ENCODE assay signal across 12 cellular contexts in the genomic region with DNA sequence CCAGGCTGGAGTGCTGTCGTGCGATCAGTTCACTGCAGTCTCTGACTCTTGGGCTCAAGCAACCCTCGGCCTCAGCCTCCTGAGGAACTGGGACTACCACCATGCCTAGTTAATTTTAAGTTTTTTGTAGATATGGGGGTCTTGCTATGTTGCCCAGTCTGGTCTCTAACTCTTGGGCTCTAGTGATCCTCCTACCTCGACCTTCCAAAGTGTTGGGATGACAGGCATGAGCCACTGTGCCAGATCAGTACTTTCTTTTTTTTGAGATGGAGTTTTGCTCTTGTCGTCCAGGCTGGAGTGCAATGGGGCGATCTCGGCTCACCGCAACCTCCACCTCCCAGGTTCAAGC. TPM values are rescaled to one million over a fixed set of nuclear protein-coding genes. Genes with fewer than 3 reads are reported as not detected.
DNase-seq lines count a peak whose midpoint lies in the region; ATAC-seq and TF ChIP-seq lines count a peak whose summit lies in the region.
"Had no signal": no experiment of that assay in that cellular context is flagged by ENCODE, and none has a peak within 500 bp of the region (broad histone marks: within the 10 kb centered on the region; RNA-seq: fewer than 3 reads in every experiment).

No MANE protein-coding gene starts in this region.

- DNase-seq in RWPE1 (ENCODE audit: low spot score) (no peak), left ventricle myocardium inferior (no peak), anterior cingulate cortex (lab: John Stamatoyannopoulos, UW) (no peak)
- no peak for DNase-seq in stimulated activated CD4-positive, alpha-beta T cell treated with anti-CD3 and anti-CD28 coated beads, Interleukin-2, amount 100 ng/mL, for 24 hours
- DNase-seq in activated CD4-positive, alpha-beta memory T cell treated with anti-CD3 and anti-CD28 coated beads, Interleukin-2, amount 10 ng/mL, durations not matched to agents 7 days and 5 days: no peak
- DNase-seq: NCI-H510A had no signal

- no peak for ATAC-seq in HG03095 (IDR thresholded peaks at IDR 0.05; ENCODE audit: unreplicated experiment)
- ATAC-seq: foreskin keratinocyte had no signal

- CTCF ChIA-PET in RWPE1 (lab: Yijun Ruan, JAX): interaction anchor here (0.6 to 2.5 kb wide), 20 partner anchors 8 to 1237 kb away, joined by 3 to 54 read pairs (median 4); partner anchors contain the start of genes ANKRD34A, NUDT17, POLR3GL and RBM8A
- CTCF ChIA-PET in activated CD4-positive, alpha-beta memory T cell treated with anti-CD3 and anti-CD28 coated beads, Interleukin-2, amount 10 ng/mL, durations not matched to agents 7 days and 5 days (lab: Charles Lee): interaction anchor here (0.7 to 14.9 kb wide), 12 partner anchors 10 to 180 kb away, joined by 3 to 349 read pairs (median 6); partner anchors contain the start of genes ANKRD34A, LIX1L, NUDT17 and PEX11B

- H3K9ac ChIP-seq in BLaER1 treated with 17β-estradiol and CSF1 and Interleukin-3, amounts not matched to agents 10 nM and 100 nM: peak overlapping the region in 6 of 11 experiments; percentile 3 to 69 (median 40); a peak in 4 of 22 replicates
- H3K9ac ChIP-seq in rectal smooth muscle tissue (ENCODE audit: low read length): no peak overlapping the region

- H3K4me1 ChIP-seq in BLaER1 treated with 17β-estradiol and CSF1 and Interleukin-3, amounts not matched to agents 10 nM and 100 nM: peaks cover 8 to 36% (median 12%) of the 10 kb centered on the region in 10 experiments; a peak in 19 of 20 replicates
- H3K4me1 ChIP-seq in left ventricle myocardium inferior (peaks cover 53% of the 10 kb centered on the region), rectal smooth muscle tissue (ENCODE audit: control insufficient read depth, insufficient read depth, low read length) (peaks cover 2% of the 10 kb centered on the region)

- 0 out of 22 replicates have a peak overlapping the region, but pooled peaks of 1 of the 11 experiments have one; percentile 67 for H3K4me2 ChIP-seq in BLaER1 treated with 17β-estradiol and CSF1 and Interleukin-3, amounts not matched to agents 10 nM and 100 nM

- H3K4me3 Mint-ChIP-seq in activated CD4-positive, alpha-beta memory T cell treated with anti-CD3 and anti-CD28 coated beads, Interleukin-2, amount 10 ng/mL, durations not matched to agents 7 days and 5 days: no peak overlapping the region
- H3K4me3 Mint-ChIP-seq: nephron had no signal

- H3K27me3 ChIP-seq in BLaER1 treated with 17β-estradiol and CSF1 and Interleukin-3, amounts not matched to agents 10 nM and 100 nM: no peaks in the 10 kb centered on the region
- no peaks in the 10 kb centered on the region for H3K27me3 ChIP-seq in left ventricle myocardium inferior (ENCODE audit: low read depth)
- H3K27me3 ChIP-seq in rectal smooth muscle tissue (ENCODE audit: control insufficient read depth, insufficient read depth, low read length): no peaks in the 10 kb centered on the region
- H3K27me3 ChIP-seq: foreskin keratinocyte had no signal

- H3K27me3 Mint-ChIP-seq in activated CD4-positive, alpha-beta memory T cell treated with anti-CD3 and anti-CD28 coated beads, Interleukin-2, amount 10 ng/mL, durations not matched to agents 7 days and 5 days: no peaks in the 10 kb centered on the region

- TF ChIP-seq CTCF in RWPE1 (conservative IDR thresholded peaks at IDR 0.05; ENCODE audit: low read depth) (no peak), left ventricle myocardium inferior (IDR thresholded peaks at IDR 0.05; ENCODE audit: borderline replicate concordance) (no peak)

- no peaks in the 10 kb centered on the region for H4K20me1 ChIP-seq in BLaER1 treated with 17β-estradiol and CSF1 and Interleukin-3, amounts not matched to agents 10 nM and 100 nM

- no peaks in the 10 kb centered on the region for H3K9me3 Mint-ChIP-seq in activated CD4-positive, alpha-beta memory T cell treated with anti-CD3 and anti-CD28 coated beads, Interleukin-2, amount 10 ng/mL, durations not matched to agents 7 days and 5 days
- H3K9me3 Mint-ChIP-seq: nephron had no signal

- no peak overlapping the region for H3K27ac Mint-ChIP-seq in activated CD4-positive, alpha-beta memory T cell treated with anti-CD3 and anti-CD28 coated beads, Interleukin-2, amount 10 ng/mL, durations not matched to agents 7 days and 5 days

- intact Hi-C loops in left ventricle myocardium inferior (cut with micrococcal nuclease): no loop called here

- H3K4me1 Mint-ChIP-seq in activated CD4-positive, alpha-beta memory T cell treated with anti-CD3 and anti-CD28 coated beads, Interleukin-2, amount 10 ng/mL, durations not matched to agents 7 days and 5 days: peaks cover 37% of the 10 kb centered on the region

- H3K4me3 ChIP-seq in BLaER1 treated with 17β-estradiol and CSF1 and Interleukin-3, amounts not matched to agents 10 nM and 100 nM: no peak overlapping the region
- H3K4me3 ChIP-seq in left ventricle myocardium inferior: no peak overlapping the region
- H3K4me3 ChIP-seq in rectal smooth muscle tissue (ENCODE audit: low read length): no peak overlapping the region

- H3K36me3 ChIP-seq in BLaER1 treated with 17β-estradiol and CSF1 and Interleukin-3, amounts not matched to agents 10 nM and 100 nM: no peaks in the 10 kb centered on the region
- no peaks in the 10 kb centered on the region for H3K36me3 ChIP-seq in left ventricle myocardium inferior
- H3K36me3 ChIP-seq in rectal smooth muscle tissue (ENCODE audit: control insufficient read depth, insufficient read depth, low read length): no peaks in the 10 kb centered on the region

- POLR2A ChIA-PET in RWPE1 (lab: Yijun Ruan, JAX; ENCODE audit: low non-redundant PET): interaction anchor here (0.6 kb wide), 1 partner anchor 15 kb away, joined by 3 read pairs; no protein-coding TSS in a partner anchor
- POLR2A ChIA-PET in activated CD4-positive, alpha-beta memory T cell treated with anti-CD3 and anti-CD28 coated beads, Interleukin-2, amount 10 ng/mL, durations not matched to agents 7 days and 5 days (lab: Charles Lee): interaction anchor here (0.9 to 10.3 kb wide), 11 partner anchors 14 to 148 kb away, joined by 3 to 146 read pairs (median 8); partner anchors contain the start of genes ANKRD34A, LIX1L, PEX11B and PIAS3

- peak overlapping the region in 9 of 11 experiments; percentile 23 to 85 (median 69); a peak in 14 of 22 replicates for H3K27ac ChIP-seq in BLaER1 treated with 17β-estradiol and CSF1 and Interleukin-3, amounts not matched to agents 10 nM and 100 nM
- H3K27ac ChIP-seq in RWPE1 (peak overlapping the region; percentile 36; the same call in 1 of the 2 replicates), left ventricle myocardium inferior (replicated peaks) (peak overlapping the region; percentile 88), rectal smooth muscle tissue (ENCODE audit: low read depth, low read length) (peak overlapping the region; percentile 46)
- H3K27ac ChIP-seq: foreskin keratinocyte had no signal

- no peaks in the 10 kb centered on the region for H3K9me3 ChIP-seq in BLaER1 treated with 17β-estradiol and CSF1 and Interleukin-3, amounts not matched to agents 10 nM and 100 nM (replicated peaks in 1 of 11)
- H3K9me3 ChIP-seq in left ventricle myocardium inferior (replicated peaks): no peaks in the 10 kb centered on the region

- H3K36me3 Mint-ChIP-seq in activated CD4-positive, alpha-beta memory T cell treated with anti-CD3 and anti-CD28 coated beads, Interleukin-2, amount 10 ng/mL, durations not matched to agents 7 days and 5 days (ENCODE audit: low read depth): no peaks in the 10 kb centered on the region

RNA-seq across cellular contexts. Expression of gene TXNIP, which starts 11.4 kb away (rescaled TPM):
- total RNA-seq in left ventricle myocardium inferior: 753 TPM
- 100 to 1,000 TPM; 397 to 407 TPM for total RNA-seq in activated CD4-positive, alpha-beta memory T cell treated with anti-CD3 and anti-CD28 coated beads, Interleukin-2, amount 10 ng/mL, durations not matched to agents 7 days and 5 days

RNA-seq across cellular contexts. Expression of gene HJV, which starts 13.8 kb away (rescaled TPM):
- total RNA-seq in left ventricle myocardium inferior: 90.3 TPM
- not detected for total RNA-seq in activated CD4-positive, alpha-beta memory T cell treated with anti-CD3 and anti-CD28 coated beads, Interleukin-2, amount 10 ng/mL, durations not matched to agents 7 days and 5 days
- total RNA-seq: foreskin keratinocyte; T-helper 2 cell treated with Interferon-gamma antibody and Interleukin-4, amounts not matched to agents 100 ng/mL and 5 ng/mL, for 36 hours had no signal

RNA-seq across cellular contexts. Expression of gene POLR3GL, which starts 43.3 kb away (rescaled TPM):
- total RNA-seq in left ventricle myocardium inferior: 45.6 TPM
- total RNA-seq in activated CD4-positive, alpha-beta memory T cell treated with anti-CD3 and anti-CD28 coated beads, Interleukin-2, amount 10 ng/mL, durations not matched to agents 7 days and 5 days: 10 to 100 TPM; 32.4 to 33.7 TPM

RNA-seq across cellular contexts. Expression of gene ANKRD34A, which starts 43.4 kb away (rescaled TPM):
- total RNA-seq in left ventricle myocardium inferior: 0.66 TPM
- 1 to 10 TPM; 2.9 to 3.7 TPM for total RNA-seq in activated CD4-positive, alpha-beta memory T cell treated with anti-CD3 and anti-CD28 coated beads, Interleukin-2, amount 10 ng/mL, durations not matched to agents 7 days and 5 days

RNA-seq across cellular contexts. Expression of gene LIX1L, which starts 49.9 kb away (rescaled TPM):
- 23.0 TPM for total RNA-seq in left ventricle myocardium inferior
- total RNA-seq in activated CD4-positive, alpha-beta memory T cell treated with anti-CD3 and anti-CD28 coated beads, Interleukin-2, amount 10 ng/mL, durations not matched to agents 7 days and 5 days: 10 to 100 TPM; 50.3 to 51.0 TPM

Comparison
In these comparisons a context has a peak if more than half of its experiments do, and no peak if none do; other contexts are left out.
1. H3K27ac ChIP-seq: peak in every context shown above with its lines; median percentile 88 in left ventricle myocardium inferior; 69 in BLaER1 treated with 17β-estradiol and CSF1 and Interleukin-3, amounts not matched to agents 10 nM and 100 nM; 46 in rectal smooth muscle tissue; 36 in RWPE1.
2. RNA of gene HJV, which starts 13.8 kb away (total RNA-seq): 90.3 TPM in left ventricle myocardium inferior (single experiment); not detected in activated CD4-positive, alpha-beta memory T cell treated with anti-CD3 and anti-CD28 coated beads, Interleukin-2, amount 10 ng/mL, durations not matched to agents 7 days and 5 days; every median in the first group is over 10 times any median in the second.